8 cellular contexts compared by ENCODE assay signal in the genomic region with DNA sequence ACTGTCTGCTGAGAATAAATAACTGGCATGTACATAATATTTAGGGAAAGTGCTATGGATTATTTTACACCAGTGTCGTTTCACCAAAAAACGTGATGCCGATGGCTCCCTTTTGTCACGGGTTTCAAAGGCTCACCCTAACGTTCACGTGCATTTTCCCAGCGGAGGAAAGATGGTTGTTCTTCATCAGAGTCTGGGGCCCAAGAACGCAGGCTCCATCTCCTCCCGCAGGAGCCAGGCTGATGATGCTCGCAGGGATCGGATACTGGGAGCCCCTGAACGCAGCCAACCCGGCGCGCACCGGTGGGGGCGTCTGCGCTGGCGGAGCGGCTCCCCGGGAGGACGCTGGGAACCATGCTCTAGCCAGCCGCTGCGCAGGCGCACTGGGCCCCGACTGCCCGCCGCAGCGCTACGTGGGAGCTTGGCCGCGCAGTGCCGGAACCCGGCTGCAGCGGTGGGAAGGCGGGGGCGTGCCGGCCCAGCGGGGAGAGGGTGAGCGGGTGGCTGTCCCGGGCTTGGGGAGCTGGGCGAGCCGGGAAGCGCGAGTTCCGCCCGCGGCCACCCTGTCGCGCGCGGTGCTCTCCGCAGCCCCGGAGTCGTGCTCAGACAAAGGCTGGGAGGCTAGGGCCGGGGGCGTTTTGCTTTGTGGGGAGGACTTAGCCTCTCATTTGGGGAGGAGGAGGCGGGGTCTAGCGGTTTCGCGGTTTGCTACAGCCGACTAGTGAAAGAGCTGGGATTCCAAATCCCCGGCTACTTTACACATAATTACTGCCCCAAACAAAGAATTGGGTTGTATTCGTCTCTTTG. TPM values are rescaled to one million over a fixed set of nuclear protein-coding genes. Genes with fewer than 3 reads are reported as not detected.
DNase-seq lines count a peak whose midpoint lies in the region; ATAC-seq and TF ChIP-seq lines count a peak whose summit lies in the region.

Gene ZFP69B, plus strand, starts transcription at position 793 of the 807 bp plus-strand sequence. CDS start 486 bp downstream, outside the sequence.

- peak within 1 kb of the TSS; percentile 78 to 92 (median 86) for H3K9ac ChIP-seq in BLaER1 treated with 17β-estradiol and CSF1 and Interleukin-3, amounts not matched to agents 10 nM and 100 nM
- peak within 1 kb of the TSS; percentile 9 to 60 for H3K9ac ChIP-seq in liver (ENCODE audit: low read depth in 1 of 2, low read length in 2 of 2)

- peaks cover 26 to 51% (median 34%) of the 10 kb centered on the region in 11 experiments for H3K36me3 ChIP-seq in BLaER1 treated with 17β-estradiol and CSF1 and Interleukin-3, amounts not matched to agents 10 nM and 100 nM
- no peaks in the 10 kb centered on the region for H3K36me3 ChIP-seq in liver (ENCODE audit: control insufficient read depth in 4 of 4, insufficient read depth in 3 of 4, low read depth in 1 of 4, low read length in 3 of 4)

- TF ChIP-seq CTCF in liver (IDR thresholded peaks at IDR 0.05; ENCODE audit: low read depth, low read length, missing input control) = no peak

- H3K4me3 ChIP-seq in BLaER1 treated with 17β-estradiol and CSF1 and Interleukin-3, amounts not matched to agents 10 nM and 100 nM = peak within 1 kb of the TSS; percentile 63 to 78 (median 69)
- H3K4me3 ChIP-seq in liver (ENCODE audit: low read depth in 1 of 3, low read length in 3 of 3) = peak within 1 kb of the TSS; percentile 73 to 78 (median 74)

- peaks cover 64 to 80% (median 76%) of the 10 kb centered on the region in 11 experiments for H3K9me3 ChIP-seq in BLaER1 treated with 17β-estradiol and CSF1 and Interleukin-3, amounts not matched to agents 10 nM and 100 nM (replicated peaks in 1 of 11)
- H3K9me3 ChIP-seq in liver (ENCODE audit: control insufficient read depth in 4 of 4, low read length in 3 of 4) = peaks cover 2 to 15% (median 6%) of the 10 kb centered on the region in 4 donors

- no peaks in the 10 kb centered on the region for H4K20me1 ChIP-seq in BLaER1 treated with 17β-estradiol and CSF1 and Interleukin-3, amounts not matched to agents 10 nM and 100 nM

- H3K27me3 ChIP-seq in BLaER1 treated with 17β-estradiol and CSF1 and Interleukin-3, amounts not matched to agents 10 nM and 100 nM = no peaks in the 10 kb centered on the region
- H3K27me3 ChIP-seq in liver (ENCODE audit: control insufficient read depth in 4 of 4, insufficient read depth in 4 of 4, low read length in 3 of 4) = no peaks in the 10 kb centered on the region

- no peak for TF ChIP-seq RAD21 in liver (IDR thresholded peaks at IDR 0.05)

- H3K4me2 ChIP-seq in BLaER1 treated with 17β-estradiol and CSF1 and Interleukin-3, amounts not matched to agents 10 nM and 100 nM = peak within 1 kb of the TSS; percentile 82 to 99 (median 93)

- peaks cover 20 to 30% (median 25%) of the 10 kb centered on the region in 10 experiments for H3K4me1 ChIP-seq in BLaER1 treated with 17β-estradiol and CSF1 and Interleukin-3, amounts not matched to agents 10 nM and 100 nM
- H3K4me1 ChIP-seq in liver (ENCODE audit: control insufficient read depth in 4 of 4, insufficient read depth in 4 of 4, low read length in 3 of 4) = peaks cover 0 to 15% (median 7%) of the 10 kb centered on the region in 4 donors

- ATAC-seq in GM19324 (IDR thresholded peaks at IDR 0.05; ENCODE audit: low FRiP score, unreplicated experiment) (peak; percentile 90), HG03469 (IDR thresholded peaks at IDR 0.05; ENCODE audit: unreplicated experiment) (peak; percentile 59)

- H3K27ac ChIP-seq in BLaER1 treated with 17β-estradiol and CSF1 and Interleukin-3, amounts not matched to agents 10 nM and 100 nM = peak within 1 kb of the TSS; percentile 16 to 99 (median 90); a peak in 21 of 22 replicates
- H3K27ac ChIP-seq in liver (ENCODE audit: low read depth in 1 of 2, low read length in 2 of 2) = peak within 1 kb of the TSS; percentile 40 to 75

- peak; percentile 96 for DNase-seq in NCI-H526 treated with DMSO at 0.1 percent for 48 hours (lab: John Stamatoyannopoulos, UW)
- peak; percentile 73 to 82 for DNase-seq in activated CD4-positive, alpha-beta T cell treated with anti-CD3 and anti-CD28 coated beads, Interleukin-2, amount 50 U/mL, for 24 hours (ENCODE audit: low read depth in 1 of 2, low spot score in 1 of 2)
- peak; percentile 96 for DNase-seq in dermis blood vessel endothelial cell
- peak; percentile 85 to 93 for DNase-seq in stimulated activated CD4-positive, alpha-beta T cell treated with anti-CD3 and anti-CD28 coated beads, Interleukin-2, amount 100 ng/mL, for 48 hours

- under 1% methylated on average over 64 of the region's 64 CpGs for WGBS in liver

TF ChIP-seq in liver, 16 proteins besides CTCF, POLR2A, EP300 and RAD21:
- TF ChIP-seq YY1 (IDR thresholded peaks at IDR 0.05) (peak; percentile 56), SP1 (IDR thresholded peaks at IDR 0.05) (no peak), GABPA (IDR thresholded peaks at IDR 0.05 in 1 of 2, conservative IDR thresholded peaks at IDR 0.05 in 1 of 2) (no peak), EGR1 (IDR thresholded peaks at IDR 0.05; ENCODE audit: low read depth in 2 of 2) (peak; percentile 70 to 92)
- TF ChIP-seq, protein P1, sequence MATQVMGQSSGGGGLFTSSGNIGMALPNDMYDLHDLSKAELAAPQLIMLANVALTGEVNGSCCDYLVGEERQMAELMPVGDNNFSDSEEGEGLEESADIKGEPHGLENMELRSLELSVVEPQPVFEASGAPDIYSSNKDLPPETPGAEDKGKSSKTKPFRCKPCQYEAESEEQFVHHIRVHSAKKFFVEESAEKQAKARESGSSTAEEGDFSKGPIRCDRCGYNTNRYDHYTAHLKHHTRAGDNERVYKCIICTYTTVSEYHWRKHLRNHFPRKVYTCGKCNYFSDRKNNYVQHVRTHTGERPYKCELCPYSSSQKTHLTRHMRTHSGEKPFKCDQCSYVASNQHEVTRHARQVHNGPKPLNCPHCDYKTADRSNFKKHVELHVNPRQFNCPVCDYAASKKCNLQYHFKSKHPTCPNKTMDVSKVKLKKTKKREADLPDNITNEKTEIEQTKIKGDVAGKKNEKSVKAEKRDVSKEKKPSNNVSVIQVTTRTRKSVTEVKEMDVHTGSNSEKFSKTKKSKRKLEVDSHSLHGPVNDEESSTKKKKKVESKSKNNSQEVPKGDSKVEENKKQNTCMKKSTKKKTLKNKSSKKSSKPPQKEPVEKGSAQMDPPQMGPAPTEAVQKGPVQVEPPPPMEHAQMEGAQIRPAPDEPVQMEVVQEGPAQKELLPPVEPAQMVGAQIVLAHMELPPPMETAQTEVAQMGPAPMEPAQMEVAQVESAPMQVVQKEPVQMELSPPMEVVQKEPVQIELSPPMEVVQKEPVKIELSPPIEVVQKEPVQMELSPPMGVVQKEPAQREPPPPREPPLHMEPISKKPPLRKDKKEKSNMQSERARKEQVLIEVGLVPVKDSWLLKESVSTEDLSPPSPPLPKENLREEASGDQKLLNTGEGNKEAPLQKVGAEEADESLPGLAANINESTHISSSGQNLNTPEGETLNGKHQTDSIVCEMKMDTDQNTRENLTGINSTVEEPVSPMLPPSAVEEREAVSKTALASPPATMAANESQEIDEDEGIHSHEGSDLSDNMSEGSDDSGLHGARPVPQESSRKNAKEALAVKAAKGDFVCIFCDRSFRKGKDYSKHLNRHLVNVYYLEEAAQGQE (IDR thresholded peaks at IDR 0.05) = no peak

RNA-seq across cellular contexts. Expression of gene ZFP69B, which starts in this region (rescaled TPM):
- 1.2 and 2.0 TPM in 2 replicates for total RNA-seq in dermis blood vessel endothelial cell
- total RNA-seq in liver = under 1 TPM; 0.79 to 0.92 TPM
- polyA plus RNA-seq in liver = under 1 TPM; 0.19 to 0.45 TPM

Comparison
In these comparisons a context has a peak if more than half of its experiments do, and no peak if none do; other contexts are left out.
1. Peak in every context shown above with its lines: DNase-seq, ATAC-seq, H3K4me3 ChIP-seq and H3K27ac ChIP-seq.